In genomic region chr20:366042-366718, GRCh38 we compare ENCODE assay signal across 1 cellular context.
A peak's percentile ranks its signal among the peaks of the same experiment; 100 is the strongest.
TF ChIP-seq lines count a peak whose summit lies in the region.

No MANE protein-coding gene starts in this region.

TF ChIP-seq in HepG2, 621 proteins besides CTCF, POLR2A, EP300 and RAD21 (continued from another document):
- TF ChIP-seq MLX (CRISPR knock-in tag; IDR thresholded peaks at IDR 0.05) (no peak), ZNF280B (CRISPR knock-in tag; IDR thresholded peaks at IDR 0.05; ENCODE audit: borderline replicate concordance) (no peak), FOXP4 (CRISPR knock-in tag; IDR thresholded peaks at IDR 0.05) (no peak), STAG1 (CRISPR knock-in tag; IDR thresholded peaks at IDR 0.05) (0 out of 2 replicates have a peak, but pooled peaks have one; percentile 10), KAT8 (CRISPR knock-in tag; IDR thresholded peaks at IDR 0.05) (0 out of 2 replicates have a peak, but pooled peaks have one; percentile 18), NFATC3 (CRISPR knock-in tag; IDR thresholded peaks at IDR 0.05) (no peak), ZNF83 (CRISPR knock-in tag; IDR thresholded peaks at IDR 0.05; ENCODE audit: borderline replicate concordance) (no peak), ZBTB33 (CRISPR knock-in tag; IDR thresholded peaks at IDR 0.05) (peak; percentile 91), ZNF34 (CRISPR knock-in tag; IDR thresholded peaks at IDR 0.05; ENCODE audit: borderline replicate concordance) (no peak), DNMT3B (CRISPR knock-in tag; conservative IDR thresholded peaks at IDR 0.05) (no peak), SAP130 (CRISPR knock-in tag; IDR thresholded peaks at IDR 0.05; ENCODE audit: low read depth) (peak; percentile 24; the same call in 1 of the 2 replicates), RNF219 (CRISPR knock-in tag; IDR thresholded peaks at IDR 0.05) (no peak), ZNF550 (CRISPR knock-in tag; IDR thresholded peaks at IDR 0.05; ENCODE audit: borderline replicate concordance) (no peak), ZNF639 (CRISPR knock-in tag; conservative IDR thresholded peaks at IDR 0.05) (no peak), ZNF879 (CRISPR knock-in tag; IDR thresholded peaks at IDR 0.05) (no peak), REST (IDR thresholded peaks at IDR 0.05; ENCODE audit: borderline replicate concordance in 1 of 2, low read depth in 1 of 2, low read length in 2 of 2) (no peak)
